Comparison of ENCODE assay signal across 10 cellular contexts in the genomic region with DNA sequence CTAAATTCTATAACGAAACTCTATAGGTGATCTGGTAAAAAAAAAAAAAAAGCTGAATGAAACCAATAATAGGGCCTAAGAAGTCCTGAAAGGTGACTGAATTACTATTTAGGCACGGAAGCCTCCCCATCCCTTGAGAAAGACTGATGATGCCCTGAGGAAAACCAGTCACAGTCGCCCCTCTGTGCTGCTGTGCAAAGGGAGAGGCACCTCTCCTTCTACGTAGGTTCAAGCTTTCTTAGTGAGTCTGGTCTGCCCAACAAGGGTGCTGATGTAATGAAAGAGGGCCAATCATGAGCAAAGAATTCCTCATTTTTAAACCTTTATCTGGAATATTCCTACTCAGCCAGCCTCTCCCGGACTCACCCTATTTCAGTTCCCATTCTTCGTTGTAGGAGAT.
"Had no signal": no experiment of that assay in that cellular context is flagged by ENCODE, and none has a peak within 500 bp of the region (broad histone marks: within the 10 kb centered on the region; RNA-seq: fewer than 3 reads in every experiment).

No MANE protein-coding gene starts in this region.

- H3K27ac Mint-ChIP-seq: HFFc6, IgD-negative memory B cell had no signal

- H3K27me3 Mint-ChIP-seq: IgD-negative memory B cell had no signal

- DNase-seq: GM23248, GOT3, H7, HFFc6, KBM-7 had no signal

- H3K9ac ChIP-seq: GM23248 had no signal

- H3K4me3 Mint-ChIP-seq: HFFc6, IgD-negative memory B cell had no signal

- H3K9me3 Mint-ChIP-seq: HFFc6, IgD-negative memory B cell had no signal

- H3K4me3 ChIP-seq: GM23248, HAP-1 had no signal

- ATAC-seq: HCT116, HepG2 had no signal

- H3K4me1 ChIP-seq: HAP-1 had no signal

- H3K27ac ChIP-seq: GM23248, HL-60 had no signal

- H3K9me3 ChIP-seq: HAP-1 had no signal
